ENCODE assay signal across 16 cellular contexts in genomic region chr13:67036694-67037093, GRCh38.
DNase-seq lines count a peak whose midpoint lies in the region; ATAC-seq and TF ChIP-seq lines count a peak whose summit lies in the region.
"Had no signal": no experiment of that assay in that cellular context is flagged by ENCODE, and none has a peak within 500 bp of the region (broad histone marks: within the 10 kb centered on the region; RNA-seq: fewer than 3 reads in every experiment).

No MANE protein-coding gene starts in this region.

- H3K4me2 ChIP-seq in OCI-LY1 (ENCODE audit: low read length) (no peak overlapping the region), skeletal muscle satellite cell (ENCODE audit: low read length) (peak overlapping the region; percentile 21)
- H3K4me2 ChIP-seq: A549 had no signal

- peak overlapping the region; percentile 21 for H3K27ac ChIP-seq in OCI-LY1 (ENCODE audit: low read depth, low read length, poor library complexity, severe bottlenecking)
- peak overlapping the region; percentile 42 for H3K27ac ChIP-seq in cingulate gyrus (ENCODE audit: low read depth, low read length)
- H3K27ac ChIP-seq in gastrocnemius medialis = no peak overlapping the region
- no peak overlapping the region for H3K27ac ChIP-seq in foreskin keratinocyte
- H3K27ac ChIP-seq: GM23248, HL-60 had no signal

- no peak overlapping the region for H3K9ac ChIP-seq in OCI-LY1 (ENCODE audit: low read length)
- H3K9ac ChIP-seq in skeletal muscle satellite cell (ENCODE audit: low read depth, low read length) = no peak overlapping the region
- H3K9ac ChIP-seq: GM23248 had no signal

- H3K27me3 ChIP-seq in OCI-LY1 (ENCODE audit: insufficient read depth, low read length) (no peaks in the 10 kb centered on the region), skeletal muscle satellite cell (ENCODE audit: control insufficient read depth, insufficient read depth, low read length) (no peaks in the 10 kb centered on the region), gastrocnemius medialis (no peaks in the 10 kb centered on the region), foreskin keratinocyte (no peaks in the 10 kb centered on the region)

- peak overlapping the region; percentile 94; the same call in 1 of the 2 replicates for H2AFZ ChIP-seq in OCI-LY1 (ENCODE audit: low read length)
- H2AFZ ChIP-seq: GM23248 had no signal

- H3K4me3 ChIP-seq in OCI-LY1 (ENCODE audit: low read depth, low read length, poor library complexity, severe bottlenecking) = no peak overlapping the region
- H3K4me3 ChIP-seq in skeletal muscle satellite cell (ENCODE audit: low read length) = no peak overlapping the region
- no peak overlapping the region for H3K4me3 ChIP-seq in lower leg skin (ENCODE audit: low read depth, poor library complexity, severe bottlenecking)
- peak overlapping the region in 1 of 4 donors; percentile 13 for H3K4me3 ChIP-seq in gastrocnemius medialis
- H3K4me3 ChIP-seq: A549, GM23248 had no signal

- TF ChIP-seq POLR2A in lower leg skin (IDR thresholded peaks at IDR 0.05) (no peak), gastrocnemius medialis (IDR thresholded peaks at IDR 0.05) (no peak)

- H3K9me2 ChIP-seq in OCI-LY1 (ENCODE audit: low read depth, low read length) = no peaks in the 10 kb centered on the region

- no peaks in the 10 kb centered on the region for H4K20me1 ChIP-seq in OCI-LY1 (ENCODE audit: insufficient read depth, low read length)

- no peaks in the 10 kb centered on the region for H3K79me2 ChIP-seq in OCI-LY1 (ENCODE audit: insufficient read depth, low read length)

- H3K36me3 ChIP-seq in OCI-LY1 (ENCODE audit: insufficient read depth, low read length) = no peaks in the 10 kb centered on the region
- no peaks in the 10 kb centered on the region for H3K36me3 ChIP-seq in skeletal muscle satellite cell (ENCODE audit: insufficient read depth, low read length)
- no peaks in the 10 kb centered on the region for H3K36me3 ChIP-seq in gastrocnemius medialis

- no peaks in the 10 kb centered on the region for H3F3A ChIP-seq in OCI-LY1 (ENCODE audit: insufficient read depth, low read length)

- intact Hi-C loops in lower leg skin (cut with DNase I; ENCODE audit: low total_unique reads) (no loop called here), gastrocnemius medialis (cut with DNase I; ENCODE audit: low total_unique reads) (no loop called here)

- no peak for TF ChIP-seq CTCF in OCI-LY1 (IDR thresholded peaks at IDR 0.05; ENCODE audit: low read length)
- TF ChIP-seq CTCF in lower leg skin (IDR thresholded peaks at IDR 0.05) = no peak
- TF ChIP-seq CTCF in gastrocnemius medialis (IDR thresholded peaks at IDR 0.05 in 4 of 5, conservative IDR thresholded peaks at IDR 0.05 in 1 of 5) = no peak
- no peak for TF ChIP-seq CTCF in foreskin keratinocyte (conservative IDR thresholded peaks at IDR 0.05)

- in situ Hi-C loops in gastrocnemius medialis (cut with MboI; ENCODE audit: low sequenced_read_pairs in 4 of 4) = no loop called here

- H3K9me3 ChIP-seq in OCI-LY1 (ENCODE audit: low read length) (peaks cover 4% of the 10 kb centered on the region), skeletal muscle satellite cell (replicated peaks; ENCODE audit: low read length) (no peaks in the 10 kb centered on the region), gastrocnemius medialis (no peaks in the 10 kb centered on the region)
- H3K9me3 ChIP-seq: A549 had no signal

- DNase-seq in DMS114 treated with DMSO at 0.1 percent for 48 hours (lab: John Stamatoyannopoulos, UW; ENCODE audit: unreplicated experiment) (peak; percentile 12), lower leg skin (ENCODE audit: low spot score in 2 of 2) (no peak), gastrocnemius medialis (no peak), foreskin keratinocyte (no peak)
- DNase-seq: DND-41, GDM1, GM23248, HFFc6, NCI-H1436 treated with DMSO at 0.1 percent for 48 hours, NCI-H2081, NCI-H510A treated with DMSO at 0.1 percent for 48 hours had no signal

- 82 to 87% methylated on average over 6 of the region's 6 CpGs for WGBS in lower leg skin, 2 donors

- peaks cover 67% of the 10 kb centered on the region for H3K4me1 ChIP-seq in OCI-LY1 (ENCODE audit: insufficient read depth, low read length, severe bottlenecking)
- no peaks in the 10 kb centered on the region for H3K4me1 ChIP-seq in skeletal muscle satellite cell (ENCODE audit: control insufficient read depth, insufficient read depth, low read length)
- no peaks in the 10 kb centered on the region for H3K4me1 ChIP-seq in gastrocnemius medialis
- no peaks in the 10 kb centered on the region for H3K4me1 ChIP-seq in foreskin keratinocyte
- H3K4me1 ChIP-seq: A549 had no signal

- no peak for ATAC-seq in gastrocnemius medialis
- no peak for ATAC-seq in foreskin keratinocyte
- ATAC-seq: A549 had no signal

Comparison
In these comparisons a context has a peak if more than half of its experiments do, and no peak if none do; other contexts are left out.
1. H3K27ac ChIP-seq: peak in OCI-LY1 (single experiment) and cingulate gyrus (single experiment); none in gastrocnemius medialis (0 of 4) and foreskin keratinocyte (single experiment).